ENCODE assay signal across 10 cellular contexts in the genomic region with DNA sequence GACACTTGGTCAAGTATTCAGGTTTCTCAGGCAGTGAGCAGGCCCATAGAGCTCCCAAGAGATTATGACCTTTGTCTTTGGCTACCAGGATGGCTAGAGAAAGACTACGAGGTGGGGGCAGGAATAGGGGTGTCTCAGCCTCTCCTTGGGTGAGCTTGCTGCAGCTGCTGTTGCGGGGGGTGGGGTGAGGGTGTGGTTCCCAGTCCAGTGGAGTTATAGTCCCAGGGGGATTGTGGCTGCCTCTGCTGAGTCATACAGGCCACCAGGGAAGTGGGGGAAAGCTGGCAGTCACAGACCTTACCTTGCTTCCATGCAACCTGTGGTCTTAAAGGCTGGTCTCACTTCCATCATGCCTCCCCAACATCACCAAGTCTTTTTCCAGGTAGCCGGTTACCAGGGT. TPM values are rescaled to one million over a fixed set of nuclear protein-coding genes. Genes with fewer than 3 reads are reported as not detected.
DNase-seq lines count a peak whose midpoint lies in the region; ATAC-seq, FAIRE-seq and TF ChIP-seq lines count a peak whose summit lies in the region.
"Had no signal": no experiment of that assay in that cellular context is flagged by ENCODE, and none has a peak within 500 bp of the region (broad histone marks: within the 10 kb centered on the region; RNA-seq: fewer than 3 reads in every experiment).

No MANE protein-coding gene starts in this region.

- ATAC-seq in GM19467 (IDR thresholded peaks at IDR 0.05; ENCODE audit: unreplicated experiment): peak; percentile 59
- ATAC-seq in HG03354 (IDR thresholded peaks at IDR 0.05; ENCODE audit: poor library complexity, severe bottlenecking, unreplicated experiment): peak; percentile 71
- ATAC-seq in GM12878: peak; percentile 83
- no peak for ATAC-seq in HG02571 (IDR thresholded peaks at IDR 0.05; ENCODE audit: unreplicated experiment)

- no peak for TF ChIP-seq CTCF in GM12878 (IDR thresholded peaks at IDR 0.05 in 2 of 3, conservative IDR thresholded peaks at IDR 0.05 in 1 of 3; ENCODE audit: control insufficient read depth in 2 of 3, extremely low read depth in 1 of 3, insufficient read depth in 1 of 3, low read depth in 3 of 3, low read length in 3 of 3)
- no peak for TF ChIP-seq CTCF in uterus (IDR thresholded peaks at IDR 0.05)

- H3K36me3 ChIP-seq in GM12878 (ENCODE audit: control insufficient read depth in 2 of 2, insufficient read depth in 2 of 2, low read length in 1 of 2) (no peaks in the 10 kb centered on the region; a peak in 1 of 4 replicates), uterus (no peaks in the 10 kb centered on the region)

- in situ Hi-C loops in GM12878 (cut with MboI): no loop called here

- no peak for FAIRE-seq in GM12878 (lab: Jason Lieb, UNC)
- FAIRE-seq: G401.6 had no signal

- BruUV-seq in GM12878 (replicated peaks; lab: Mats Ljungman, UMichigan): no TSS peak

- peaks cover 9% of the 10 kb centered on the region for H3K9me3 ChIP-seq in GM12878 (replicated peaks; ENCODE audit: control insufficient read depth, insufficient read depth, low read length)
- no peaks in the 10 kb centered on the region for H3K9me3 ChIP-seq in uterus

- H3K4me3 ChIP-seq in GM12878: no peak overlapping the region
- H3K4me3 ChIP-seq in uterus: no peak overlapping the region

- DNase-seq in DMS153 treated with DMSO at 0.1 percent for 48 hours (lab: John Stamatoyannopoulos, UW; ENCODE audit: unreplicated experiment): peak; percentile 13
- peak; percentile 56 for DNase-seq in GM12878 (ENCODE audit: low read depth, low spot score)
- DNase-seq in HuH-7.5 (ENCODE audit: low spot score): no peak
- DNase-seq in uterus: no peak
- no peak for DNase-seq in SK-N-DZ (ENCODE audit: low spot score)
- DNase-seq: activated naive CD8-positive, alpha-beta T cell treated with anti-CD3 and anti-CD28 coated beads, Interleukin-2, amount 10 ng/mL, durations not matched to agents 7 days and 5 days had no signal

- RAD21 ChIA-PET in GM12878 (lab: Charles Lee; ENCODE audit: unreplicated experiment): interaction anchor here (1.3 kb wide), 1 partner anchor 176 kb away, joined by 5 read pairs; no protein-coding TSS in a partner anchor

- TF ChIP-seq POLR2A in GM12878 (IDR thresholded peaks at IDR 0.05; ENCODE audit: low read depth, low read length) (no peak), uterus (IDR thresholded peaks at IDR 0.05) (no peak)

- POLR2A ChIA-PET in GM12878 (lab: Charles Lee): interaction anchor here (0.9 kb wide), 1 partner anchor 11 kb away, joined by 3 read pairs; no protein-coding TSS in a partner anchor

- H3K27ac ChIP-seq in GM12878 (ENCODE audit: control insufficient read depth, insufficient read depth) (0 out of 2 replicates have a peak overlapping the region, but pooled peaks have one; percentile 11), uterus (no peak overlapping the region)

- H3K4me2 ChIP-seq in GM12878 (ENCODE audit: control insufficient read depth, insufficient read depth): 0 out of 2 replicates have a peak overlapping the region, but pooled peaks have one; percentile 33

- H4K20me1 ChIP-seq in GM12878 (ENCODE audit: control insufficient read depth, insufficient read depth): peaks cover 5% of the 10 kb centered on the region

- H3K9ac ChIP-seq in GM12878 (ENCODE audit: control insufficient read depth, insufficient read depth, low read length): no peak overlapping the region

- CTCF ChIA-PET in GM12878 (lab: Yijun Ruan, JAX): interaction anchor here (0.7 to 1.7 kb wide), 3 partner anchors 10 to 165 kb away, joined by 3 to 6 read pairs (median 3); no protein-coding TSS in a partner anchor

- intact Hi-C loops in GM12878 (cut with micrococcal nuclease; ENCODE audit: unreplicated experiment): no loop called here
- intact Hi-C loops in uterus (cut with DNase I; ENCODE audit: low total_unique reads): no loop called here

- peaks cover 65% of the 10 kb centered on the region for H3K79me2 ChIP-seq in GM12878 (ENCODE audit: control insufficient read depth, insufficient read depth, low read length)

- TF ChIP-seq RAD21 in GM12878 (IDR thresholded peaks at IDR 0.05; ENCODE audit: insufficient read depth, low read depth, low read length): no peak

- TF ChIP-seq EP300 in GM12878 (IDR thresholded peaks at IDR 0.05; ENCODE audit: borderline replicate concordance in 1 of 2, control insufficient read depth in 1 of 2, low read depth in 2 of 2, low read length in 2 of 2): peak in 1 of 2 experiments; percentile 38; a peak in 1 of 4 replicates

- no peaks in the 10 kb centered on the region for H3K27me3 ChIP-seq in GM12878 (replicated peaks in 1 of 2; ENCODE audit: control insufficient read depth in 2 of 2, insufficient read depth in 2 of 2, low read length in 1 of 2)
- H3K27me3 ChIP-seq in uterus: no peaks in the 10 kb centered on the region

- 0% methylated on average over 3 of the region's 3 CpGs for WGBS in GM12878 (ENCODE audit: insufficient coverage, insufficient replicate concordance, low lambda C conversion rate, missing lambda C conversion rate)

- H3K4me1 ChIP-seq in GM12878 (ENCODE audit: control insufficient read depth, insufficient read depth, low read length) (peaks cover 11% of the 10 kb centered on the region), uterus (no peaks in the 10 kb centered on the region)

- SMC1A ChIA-PET in GM12878 (lab: Charles Lee; ENCODE audit: uncharacterized antibody, unreplicated experiment): interaction anchor here (1.1 to 2.6 kb wide), 7 partner anchors 13 to 139 kb away, joined by 3 to 13 read pairs (median 8); partner anchors contain the start of gene ATP2C1

- no peak overlapping the region for H2AFZ ChIP-seq in GM12878 (ENCODE audit: control insufficient read depth, low read depth, low read length)

TF ChIP-seq in GM12878, 131 proteins besides CTCF, POLR2A, EP300 and RAD21 (continues in another document):
- TF ChIP-seq MTA2 (IDR thresholded peaks at IDR 0.05; ENCODE audit: low read depth): no peak
- TF ChIP-seq SPI1 (IDR thresholded peaks at IDR 0.05; ENCODE audit: borderline replicate concordance, insufficient read depth, low read depth, low read length): peak; percentile 5; the same call in 1 of the 2 replicates
- peak in 1 of 2 experiments; percentile 18; a peak in 1 of 4 replicates for TF ChIP-seq BHLHE40 (IDR thresholded peaks at IDR 0.05; ENCODE audit: borderline replicate concordance in 1 of 2, low read depth in 2 of 2, low read length in 1 of 2)
- peak; percentile 89 for TF ChIP-seq IKZF1 (conservative IDR thresholded peaks at IDR 0.05)
- TF ChIP-seq SUPT20H (IDR thresholded peaks at IDR 0.05; ENCODE audit: borderline replicate concordance, control insufficient read depth, low read depth, low read length): no peak
- no peak for TF ChIP-seq PKNOX1 (IDR thresholded peaks at IDR 0.05)
- peak; percentile 28; the same call in 1 of the 2 replicates for TF ChIP-seq CREM (IDR thresholded peaks at IDR 0.05; ENCODE audit: low read depth)
- peak; percentile 95 for TF ChIP-seq PAX5 (IDR thresholded peaks at IDR 0.05; ENCODE audit: borderline replicate concordance, low read depth, low read length)
- TF ChIP-seq CHD1 (IDR thresholded peaks at IDR 0.05; ENCODE audit: low read depth, low read length): no peak
- TF ChIP-seq BCL11A (IDR thresholded peaks at IDR 0.05; ENCODE audit: low read depth, low read length): peak; percentile 75
- no peak for TF ChIP-seq MYB (IDR thresholded peaks at IDR 0.05; ENCODE audit: borderline replicate concordance, low read depth, low read length)
- peak; percentile 47 for TF ChIP-seq SP1 (IDR thresholded peaks at IDR 0.05; ENCODE audit: low read depth, low read length)
- peak; percentile 73; the same call in 1 of the 2 replicates for TF ChIP-seq ZNF217 (IDR thresholded peaks at IDR 0.05)

RNA-seq across cellular contexts. Expression of gene ATP2C1, which starts 31.7 kb away (rescaled TPM):
- total RNA-seq in GM12878 (2013; cell fraction: nucleolus; rRNA removed): 253 and 262 TPM in 2 replicates
- total RNA-seq in GM12878 (2014; rRNA removed) (43.9 and 52.9 TPM in 2 replicates), GM12878 (2014; rRNA removed; fragmentation: Illumina TruSeq; extraction: Trizol) (67.7 and 70.5 TPM in 2 replicates), GM12878 (2021) (60.2 and 62.2 TPM in 2 replicates), uterus (100 to 1,000 TPM in 2 of 4 donors, 10 to 100 TPM in 2; 33.2 to 176 (median 84.7) TPM)
- 29.0 TPM for polyA plus RNA-seq in GM12878 (2011; ENCODE audit: low read depth)
- polyA plus RNA-seq in GM12878 (2011; rRNA removed) (116 and 178 TPM in 2 replicates), GM12878 (2014; fragmentation: Illumina TruSeq; extraction: Trizol) (50.4 and 61.7 TPM in 2 replicates), GM12878 (2014; fragmentation: Nextera tagmentation; extraction: Ambion mirVana) (10 to 100 TPM; 20.6 to 21.0 TPM), GM12878 (2014; rRNA removed) (35.4 and 48.3 TPM in 2 replicates), GM12878 (2016; fragmentation: Nextera tagmentation; extraction: Ambion mirVana) (10 to 100 TPM; 59.8 to 64.6 TPM)
- 37.7 and 42.4 TPM in 2 replicates for polyA plus RNA-seq in GM12878 (2011; cell fraction: cytosol; rRNA removed)
- polyA plus RNA-seq in GM12878 (2011; cell fraction: nucleus; rRNA removed): 147 and 162 TPM in 2 replicates
- 29.3 and 48.1 TPM in 2 replicates for polyA plus RNA-seq in GM12878 (2012)
- 108 and 157 TPM in 2 replicates for polyA minus RNA-seq in GM12878 (2011; rRNA and poly(A)+ RNA removed)
- polyA minus RNA-seq in GM12878 (2011; cell fraction: cytosol; rRNA and poly(A)+ RNA removed): 33.1 and 49.5 TPM in 2 replicates
- polyA minus RNA-seq in GM12878 (2011; cell fraction: nucleus; rRNA and poly(A)+ RNA removed): 108 and 150 TPM in 2 replicates
- polyA plus RNA-seq in SK-N-DZ (2014; cell fraction: cytosol; rRNA removed): 37.9 and 39.9 TPM in 2 replicates
- polyA plus RNA-seq in SK-N-DZ (2014; cell fraction: nucleus; rRNA removed): 73.4 and 77.3 TPM in 2 replicates

Comparison
In these comparisons a context has a peak if more than half of its experiments do, and no peak if none do; other contexts are left out.
1. DNase-seq: peak in DMS153 treated with DMSO at 0.1 percent for 48 hours (single experiment) and GM12878 (single experiment); none in HuH-7.5 (single experiment), uterus (0 of 2) and SK-N-DZ (single experiment).